In genomic region chr11:71268706-71269321, GRCh38 we compare ENCODE assay signal across 1 cellular context.
TF ChIP-seq lines count a peak whose summit lies in the region.

No MANE protein-coding gene starts in this region.

TF ChIP-seq in HepG2, 621 proteins besides CTCF, POLR2A, EP300 and RAD21 (continued from another document and continues in another):
- no peak for TF ChIP-seq ATRX (CRISPR knock-in tag; IDR thresholded peaks at IDR 0.05; ENCODE audit: borderline replicate concordance)
- peak; percentile 46; the same call in 1 of the 2 replicates for TF ChIP-seq CREM (IDR thresholded peaks at IDR 0.05)
- no peak for TF ChIP-seq CREM (CRISPR knock-in tag; IDR thresholded peaks at IDR 0.05)
- no peak for TF ChIP-seq ZNF674 (CRISPR knock-in tag; IDR thresholded peaks at IDR 0.05; ENCODE audit: low read depth)
- no peak for TF ChIP-seq ZNF329 (CRISPR knock-in tag; IDR thresholded peaks at IDR 0.05; ENCODE audit: low read depth)
- no peak for TF ChIP-seq SP140L (CRISPR knock-in tag; IDR thresholded peaks at IDR 0.05; ENCODE audit: borderline replicate concordance)
- TF ChIP-seq, protein P1, sequence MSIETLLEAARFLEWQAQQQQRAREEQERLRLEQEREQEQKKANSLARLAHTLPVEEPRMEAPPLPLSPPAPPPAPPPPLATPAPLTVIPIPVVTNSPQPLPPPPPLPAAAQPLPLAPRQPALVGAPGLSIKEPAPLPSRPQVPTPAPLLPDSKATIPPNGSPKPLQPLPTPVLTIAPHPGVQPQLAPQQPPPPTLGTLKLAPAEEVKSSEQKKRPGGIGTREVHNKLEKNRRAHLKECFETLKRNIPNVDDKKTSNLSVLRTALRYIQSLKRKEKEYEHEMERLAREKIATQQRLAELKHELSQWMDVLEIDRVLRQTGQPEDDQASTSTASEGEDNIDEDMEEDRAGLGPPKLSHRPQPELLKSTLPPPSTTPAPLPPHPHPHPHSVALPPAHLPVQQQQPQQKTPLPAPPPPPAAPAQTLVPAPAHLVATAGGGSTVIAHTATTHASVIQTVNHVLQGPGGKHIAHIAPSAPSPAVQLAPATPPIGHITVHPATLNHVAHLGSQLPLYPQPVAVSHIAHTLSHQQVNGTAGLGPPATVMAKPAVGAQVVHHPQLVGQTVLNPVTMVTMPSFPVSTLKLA (IDR thresholded peaks at IDR 0.05) = no peak
- TF ChIP-seq CHCHD3 (CRISPR knock-in tag; IDR thresholded peaks at IDR 0.05) = no peak
- TF ChIP-seq KDM3A (CRISPR knock-in tag; IDR thresholded peaks at IDR 0.05; ENCODE audit: low read depth) = peak; percentile 59; the same call in 1 of the 2 replicates
- TF ChIP-seq ATF3 (CRISPR knock-in tag; IDR thresholded peaks at IDR 0.05) = no peak
- TF ChIP-seq ZNF607 (CRISPR knock-in tag; IDR thresholded peaks at IDR 0.05; ENCODE audit: borderline replicate concordance) = no peak
- TF ChIP-seq, protein P2, sequence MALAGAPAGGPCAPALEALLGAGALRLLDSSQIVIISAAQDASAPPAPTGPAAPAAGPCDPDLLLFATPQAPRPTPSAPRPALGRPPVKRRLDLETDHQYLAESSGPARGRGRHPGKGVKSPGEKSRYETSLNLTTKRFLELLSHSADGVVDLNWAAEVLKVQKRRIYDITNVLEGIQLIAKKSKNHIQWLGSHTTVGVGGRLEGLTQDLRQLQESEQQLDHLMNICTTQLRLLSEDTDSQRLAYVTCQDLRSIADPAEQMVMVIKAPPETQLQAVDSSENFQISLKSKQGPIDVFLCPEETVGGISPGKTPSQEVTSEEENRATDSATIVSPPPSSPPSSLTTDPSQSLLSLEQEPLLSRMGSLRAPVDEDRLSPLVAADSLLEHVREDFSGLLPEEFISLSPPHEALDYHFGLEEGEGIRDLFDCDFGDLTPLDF (CRISPR knock-in tag; IDR thresholded peaks at IDR 0.05) = no peak
- no peak for TF ChIP-seq ZNF777 (CRISPR knock-in tag; IDR thresholded peaks at IDR 0.05)
- TF ChIP-seq, protein P3, sequence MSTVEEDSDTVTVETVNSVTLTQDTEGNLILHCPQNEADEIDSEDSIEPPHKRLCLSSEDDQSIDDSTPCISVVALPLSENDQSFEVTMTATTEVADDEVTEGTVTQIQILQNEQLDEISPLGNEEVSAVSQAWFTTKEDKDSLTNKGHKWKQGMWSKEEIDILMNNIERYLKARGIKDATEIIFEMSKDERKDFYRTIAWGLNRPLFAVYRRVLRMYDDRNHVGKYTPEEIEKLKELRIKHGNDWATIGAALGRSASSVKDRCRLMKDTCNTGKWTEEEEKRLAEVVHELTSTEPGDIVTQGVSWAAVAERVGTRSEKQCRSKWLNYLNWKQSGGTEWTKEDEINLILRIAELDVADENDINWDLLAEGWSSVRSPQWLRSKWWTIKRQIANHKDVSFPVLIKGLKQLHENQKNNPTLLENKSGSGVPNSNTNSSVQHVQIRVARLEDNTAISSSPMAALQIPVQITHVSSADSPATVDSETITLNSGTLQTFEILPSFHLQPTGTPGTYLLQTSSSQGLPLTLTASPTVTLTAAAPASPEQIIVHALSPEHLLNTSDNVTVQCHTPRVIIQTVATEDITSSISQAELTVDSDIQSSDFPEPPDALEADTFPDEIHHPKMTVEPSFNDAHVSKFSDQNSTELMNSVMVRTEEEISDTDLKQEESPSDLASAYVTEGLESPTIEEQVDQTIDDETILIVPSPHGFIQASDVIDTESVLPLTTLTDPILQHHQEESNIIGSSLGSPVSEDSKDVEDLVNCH (CRISPR knock-in tag; IDR thresholded peaks at IDR 0.05) = no peak
- TF ChIP-seq HDAC6 (IDR thresholded peaks at IDR 0.05; ENCODE audit: low read depth, low read length) = no peak
- TF ChIP-seq, protein P4, sequence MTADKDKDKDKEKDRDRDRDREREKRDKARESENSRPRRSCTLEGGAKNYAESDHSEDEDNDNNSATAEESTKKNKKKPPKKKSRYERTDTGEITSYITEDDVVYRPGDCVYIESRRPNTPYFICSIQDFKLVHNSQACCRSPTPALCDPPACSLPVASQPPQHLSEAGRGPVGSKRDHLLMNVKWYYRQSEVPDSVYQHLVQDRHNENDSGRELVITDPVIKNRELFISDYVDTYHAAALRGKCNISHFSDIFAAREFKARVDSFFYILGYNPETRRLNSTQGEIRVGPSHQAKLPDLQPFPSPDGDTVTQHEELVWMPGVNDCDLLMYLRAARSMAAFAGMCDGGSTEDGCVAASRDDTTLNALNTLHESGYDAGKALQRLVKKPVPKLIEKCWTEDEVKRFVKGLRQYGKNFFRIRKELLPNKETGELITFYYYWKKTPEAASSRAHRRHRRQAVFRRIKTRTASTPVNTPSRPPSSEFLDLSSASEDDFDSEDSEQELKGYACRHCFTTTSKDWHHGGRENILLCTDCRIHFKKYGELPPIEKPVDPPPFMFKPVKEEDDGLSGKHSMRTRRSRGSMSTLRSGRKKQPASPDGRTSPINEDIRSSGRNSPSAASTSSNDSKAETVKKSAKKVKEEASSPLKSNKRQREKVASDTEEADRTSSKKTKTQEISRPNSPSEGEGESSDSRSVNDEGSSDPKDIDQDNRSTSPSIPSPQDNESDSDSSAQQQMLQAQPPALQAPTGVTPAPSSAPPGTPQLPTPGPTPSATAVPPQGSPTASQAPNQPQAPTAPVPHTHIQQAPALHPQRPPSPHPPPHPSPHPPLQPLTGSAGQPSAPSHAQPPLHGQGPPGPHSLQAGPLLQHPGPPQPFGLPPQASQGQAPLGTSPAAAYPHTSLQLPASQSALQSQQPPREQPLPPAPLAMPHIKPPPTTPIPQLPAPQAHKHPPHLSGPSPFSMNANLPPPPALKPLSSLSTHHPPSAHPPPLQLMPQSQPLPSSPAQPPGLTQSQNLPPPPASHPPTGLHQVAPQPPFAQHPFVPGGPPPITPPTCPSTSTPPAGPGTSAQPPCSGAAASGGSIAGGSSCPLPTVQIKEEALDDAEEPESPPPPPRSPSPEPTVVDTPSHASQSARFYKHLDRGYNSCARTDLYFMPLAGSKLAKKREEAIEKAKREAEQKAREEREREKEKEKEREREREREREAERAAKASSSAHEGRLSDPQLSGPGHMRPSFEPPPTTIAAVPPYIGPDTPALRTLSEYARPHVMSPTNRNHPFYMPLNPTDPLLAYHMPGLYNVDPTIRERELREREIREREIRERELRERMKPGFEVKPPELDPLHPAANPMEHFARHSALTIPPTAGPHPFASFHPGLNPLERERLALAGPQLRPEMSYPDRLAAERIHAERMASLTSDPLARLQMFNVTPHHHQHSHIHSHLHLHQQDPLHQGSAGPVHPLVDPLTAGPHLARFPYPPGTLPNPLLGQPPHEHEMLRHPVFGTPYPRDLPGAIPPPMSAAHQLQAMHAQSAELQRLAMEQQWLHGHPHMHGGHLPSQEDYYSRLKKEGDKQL (CRISPR knock-in tag; IDR thresholded peaks at IDR 0.05; ENCODE audit: low read depth) = peak; percentile 43; the same call in 1 of the 2 replicates
- no peak for TF ChIP-seq SP2 (CRISPR knock-in tag; IDR thresholded peaks at IDR 0.05)
- TF ChIP-seq ZFP36L2 (CRISPR knock-in tag; IDR thresholded peaks at IDR 0.05) = no peak
- TF ChIP-seq, protein P5, sequence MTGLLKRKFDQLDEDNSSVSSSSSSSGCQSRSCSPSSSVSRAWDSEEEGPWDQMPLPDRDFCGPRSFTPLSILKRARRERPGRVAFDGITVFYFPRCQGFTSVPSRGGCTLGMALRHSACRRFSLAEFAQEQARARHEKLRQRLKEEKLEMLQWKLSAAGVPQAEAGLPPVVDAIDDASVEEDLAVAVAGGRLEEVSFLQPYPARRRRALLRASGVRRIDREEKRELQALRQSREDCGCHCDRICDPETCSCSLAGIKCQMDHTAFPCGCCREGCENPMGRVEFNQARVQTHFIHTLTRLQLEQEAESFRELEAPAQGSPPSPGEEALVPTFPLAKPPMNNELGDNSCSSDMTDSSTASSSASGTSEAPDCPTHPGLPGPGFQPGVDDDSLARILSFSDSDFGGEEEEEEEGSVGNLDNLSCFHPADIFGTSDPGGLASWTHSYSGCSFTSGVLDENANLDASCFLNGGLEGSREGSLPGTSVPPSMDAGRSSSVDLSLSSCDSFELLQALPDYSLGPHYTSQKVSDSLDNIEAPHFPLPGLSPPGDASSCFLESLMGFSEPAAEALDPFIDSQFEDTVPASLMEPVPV (CRISPR knock-in tag; IDR thresholded peaks at IDR 0.05) = no peak
- TF ChIP-seq MYC (CRISPR knock-in tag; IDR thresholded peaks at IDR 0.05; ENCODE audit: borderline replicate concordance) = peak; percentile 77
- TF ChIP-seq KLF13 (CRISPR knock-in tag; IDR thresholded peaks at IDR 0.05) = no peak
- no peak for TF ChIP-seq MYNN (CRISPR knock-in tag; IDR thresholded peaks at IDR 0.05; ENCODE audit: low read depth)
- TF ChIP-seq ZNF737 (CRISPR knock-in tag; IDR thresholded peaks at IDR 0.05; ENCODE audit: borderline replicate concordance) = no peak
- TF ChIP-seq ZNF235 (CRISPR knock-in tag; IDR thresholded peaks at IDR 0.05; ENCODE audit: borderline replicate concordance) = no peak
- TF ChIP-seq ZNF747 (CRISPR knock-in tag; IDR thresholded peaks at IDR 0.05; ENCODE audit: borderline replicate concordance) = no peak; the same call in 1 of the 2 replicates
- no peak for TF ChIP-seq SMYD3 (CRISPR knock-in tag; IDR thresholded peaks at IDR 0.05)
- TF ChIP-seq, protein P6, sequence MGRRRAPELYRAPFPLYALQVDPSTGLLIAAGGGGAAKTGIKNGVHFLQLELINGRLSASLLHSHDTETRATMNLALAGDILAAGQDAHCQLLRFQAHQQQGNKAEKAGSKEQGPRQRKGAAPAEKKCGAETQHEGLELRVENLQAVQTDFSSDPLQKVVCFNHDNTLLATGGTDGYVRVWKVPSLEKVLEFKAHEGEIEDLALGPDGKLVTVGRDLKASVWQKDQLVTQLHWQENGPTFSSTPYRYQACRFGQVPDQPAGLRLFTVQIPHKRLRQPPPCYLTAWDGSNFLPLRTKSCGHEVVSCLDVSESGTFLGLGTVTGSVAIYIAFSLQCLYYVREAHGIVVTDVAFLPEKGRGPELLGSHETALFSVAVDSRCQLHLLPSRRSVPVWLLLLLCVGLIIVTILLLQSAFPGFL (CRISPR knock-in tag; IDR thresholded peaks at IDR 0.05) = no peak
- TF ChIP-seq MEIS2 (CRISPR knock-in tag; IDR thresholded peaks at IDR 0.05) = no peak
- TF ChIP-seq TBL1XR1 (IDR thresholded peaks at IDR 0.05; ENCODE audit: borderline replicate concordance, low read length, partially characterized antibody) = no peak
- TF ChIP-seq ETV5 (CRISPR knock-in tag; IDR thresholded peaks at IDR 0.05; ENCODE audit: borderline replicate concordance) = peak; percentile 67
- no peak for TF ChIP-seq EZH2 (conservative IDR thresholded peaks at IDR 0.05; ENCODE audit: low read depth, low read length)
- TF ChIP-seq, protein P7, sequence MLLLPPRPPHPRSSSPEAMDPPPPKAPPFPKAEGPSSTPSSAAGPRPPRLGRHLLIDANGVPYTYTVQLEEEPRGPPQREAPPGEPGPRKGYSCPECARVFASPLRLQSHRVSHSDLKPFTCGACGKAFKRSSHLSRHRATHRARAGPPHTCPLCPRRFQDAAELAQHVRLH (CRISPR knock-in tag; IDR thresholded peaks at IDR 0.05; ENCODE audit: borderline replicate concordance, low read depth) = peak; percentile 64; the same call in 1 of the 2 replicates
- TF ChIP-seq CCDC6 (CRISPR knock-in tag; IDR thresholded peaks at IDR 0.05) = no peak
- TF ChIP-seq EED (CRISPR knock-in tag; IDR thresholded peaks at IDR 0.05) = no peak
- no peak for TF ChIP-seq SIX1 (CRISPR knock-in tag; IDR thresholded peaks at IDR 0.05; ENCODE audit: borderline replicate concordance)
- TF ChIP-seq EHMT2 (IDR thresholded peaks at IDR 0.05; ENCODE audit: borderline replicate concordance, low read depth, low read length) = no peak
- TF ChIP-seq ZNF451 (CRISPR knock-in tag; IDR thresholded peaks at IDR 0.05) = 0 out of 2 replicates have a peak, but pooled peaks have one; percentile 38
- TF ChIP-seq FOXO1 (CRISPR knock-in tag; IDR thresholded peaks at IDR 0.05) = peak; percentile 73; the same call in 1 of the 2 replicates
- TF ChIP-seq SOX5 (CRISPR knock-in tag; IDR thresholded peaks at IDR 0.05; ENCODE audit: borderline replicate concordance) = peak; percentile 82
- TF ChIP-seq ZNF530 (CRISPR knock-in tag; IDR thresholded peaks at IDR 0.05; ENCODE audit: low read depth) = no peak
- TF ChIP-seq ZNF792 (CRISPR knock-in tag; IDR thresholded peaks at IDR 0.05) = no peak
- no peak for TF ChIP-seq KMT2B (CRISPR knock-in tag; IDR thresholded peaks at IDR 0.05)
- no peak for TF ChIP-seq REST (IDR thresholded peaks at IDR 0.05; ENCODE audit: borderline replicate concordance in 1 of 2, low read depth in 1 of 2, low read length in 2 of 2)
- TF ChIP-seq THYN1 (CRISPR knock-in tag; IDR thresholded peaks at IDR 0.05; ENCODE audit: borderline replicate concordance, low read depth) = no peak
- TF ChIP-seq, protein P8, sequence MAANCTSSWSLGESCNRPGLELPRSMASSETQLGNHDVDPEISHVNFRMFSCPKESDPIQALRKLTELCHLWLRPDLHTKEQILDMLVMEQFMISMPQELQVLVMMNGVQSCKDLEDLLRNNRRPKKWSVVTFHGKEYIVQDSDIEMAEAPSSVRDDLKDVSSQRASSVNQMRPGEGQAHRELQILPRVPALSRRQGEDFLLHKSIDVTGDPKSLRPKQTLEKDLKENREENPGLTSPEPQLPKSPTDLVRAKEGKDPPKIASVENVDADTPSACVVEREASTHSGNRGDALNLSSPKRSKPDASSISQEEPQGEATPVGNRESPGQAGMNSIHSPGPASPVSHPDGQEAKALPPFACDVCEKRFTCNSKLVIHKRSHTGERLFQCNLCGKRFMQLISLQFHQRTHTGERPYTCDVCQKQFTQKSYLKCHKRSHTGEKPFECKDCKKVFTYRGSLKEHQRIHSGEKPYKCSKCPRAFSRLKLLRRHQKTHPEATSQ (CRISPR knock-in tag; IDR thresholded peaks at IDR 0.05; ENCODE audit: borderline replicate concordance) = no peak
- TF ChIP-seq AGO1 (IDR thresholded peaks at IDR 0.05; ENCODE audit: low read depth, low read length, poor library complexity, severe bottlenecking) = no peak
